Comparison of ENCODE assay signal across 1 cellular context in the genomic region with DNA sequence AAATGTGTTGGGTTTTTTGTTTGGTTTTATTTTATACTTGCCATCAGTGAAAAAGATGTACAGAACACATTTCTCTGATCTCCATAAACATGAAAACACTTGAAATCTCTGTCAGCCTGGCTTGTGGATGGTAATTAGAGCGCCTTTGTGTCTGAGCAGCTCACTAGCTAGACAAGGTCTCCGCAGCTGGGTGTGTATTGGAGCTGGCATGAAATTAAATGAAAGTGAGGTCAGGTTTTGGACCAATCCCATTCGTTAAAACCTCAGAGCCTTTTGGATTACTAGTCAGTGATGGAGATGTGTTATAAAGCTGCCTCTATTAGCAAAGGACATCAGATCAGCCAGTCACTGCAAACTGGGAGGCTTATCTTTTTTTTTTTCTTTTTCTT.
TF ChIP-seq lines count a peak whose summit lies in the region.

No MANE protein-coding gene starts in this region.

TF ChIP-seq in GM23338, 12 proteins besides CTCF, POLR2A, EP300 and RAD21 (continued from another document):
- TF ChIP-seq, protein P1, sequence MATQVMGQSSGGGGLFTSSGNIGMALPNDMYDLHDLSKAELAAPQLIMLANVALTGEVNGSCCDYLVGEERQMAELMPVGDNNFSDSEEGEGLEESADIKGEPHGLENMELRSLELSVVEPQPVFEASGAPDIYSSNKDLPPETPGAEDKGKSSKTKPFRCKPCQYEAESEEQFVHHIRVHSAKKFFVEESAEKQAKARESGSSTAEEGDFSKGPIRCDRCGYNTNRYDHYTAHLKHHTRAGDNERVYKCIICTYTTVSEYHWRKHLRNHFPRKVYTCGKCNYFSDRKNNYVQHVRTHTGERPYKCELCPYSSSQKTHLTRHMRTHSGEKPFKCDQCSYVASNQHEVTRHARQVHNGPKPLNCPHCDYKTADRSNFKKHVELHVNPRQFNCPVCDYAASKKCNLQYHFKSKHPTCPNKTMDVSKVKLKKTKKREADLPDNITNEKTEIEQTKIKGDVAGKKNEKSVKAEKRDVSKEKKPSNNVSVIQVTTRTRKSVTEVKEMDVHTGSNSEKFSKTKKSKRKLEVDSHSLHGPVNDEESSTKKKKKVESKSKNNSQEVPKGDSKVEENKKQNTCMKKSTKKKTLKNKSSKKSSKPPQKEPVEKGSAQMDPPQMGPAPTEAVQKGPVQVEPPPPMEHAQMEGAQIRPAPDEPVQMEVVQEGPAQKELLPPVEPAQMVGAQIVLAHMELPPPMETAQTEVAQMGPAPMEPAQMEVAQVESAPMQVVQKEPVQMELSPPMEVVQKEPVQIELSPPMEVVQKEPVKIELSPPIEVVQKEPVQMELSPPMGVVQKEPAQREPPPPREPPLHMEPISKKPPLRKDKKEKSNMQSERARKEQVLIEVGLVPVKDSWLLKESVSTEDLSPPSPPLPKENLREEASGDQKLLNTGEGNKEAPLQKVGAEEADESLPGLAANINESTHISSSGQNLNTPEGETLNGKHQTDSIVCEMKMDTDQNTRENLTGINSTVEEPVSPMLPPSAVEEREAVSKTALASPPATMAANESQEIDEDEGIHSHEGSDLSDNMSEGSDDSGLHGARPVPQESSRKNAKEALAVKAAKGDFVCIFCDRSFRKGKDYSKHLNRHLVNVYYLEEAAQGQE (IDR thresholded peaks at IDR 0.05; ENCODE audit: unreplicated experiment): no peak
- TF ChIP-seq EZH2phosphoT487 (IDR thresholded peaks at IDR 0.05; ENCODE audit: unreplicated experiment): no peak
